Comparison of ENCODE assay signal across 1 cellular context in genomic region chr4:119300388-119301131, GRCh38.
A peak's percentile ranks its signal among the peaks of the same experiment; 100 is the strongest.
TF ChIP-seq lines count a peak whose summit lies in the region.

No MANE protein-coding gene starts in this region.

TF ChIP-seq in HEK293, 187 proteins besides CTCF, POLR2A, EP300 and RAD21 (continued from another document and continues in another):
- no peak for TF ChIP-seq ZBTB6 (tag by site-specific recombination; IDR thresholded peaks at IDR 0.05)
- TF ChIP-seq ZNF202 (tag by site-specific recombination; IDR thresholded peaks at IDR 0.05; ENCODE audit: borderline replicate concordance), result no peak
- TF ChIP-seq ZBTB48 (tag by site-specific recombination; IDR thresholded peaks at IDR 0.05), result no peak
- TF ChIP-seq ZNF544 (tag by site-specific recombination; IDR thresholded peaks at IDR 0.05), result no peak
- no peak for TF ChIP-seq ZNF112 (tag by site-specific recombination; IDR thresholded peaks at IDR 0.05)
- no peak for TF ChIP-seq ZNF548 (tag by site-specific recombination; IDR thresholded peaks at IDR 0.05)
- TF ChIP-seq ZNF24 (tag by site-specific recombination; IDR thresholded peaks at IDR 0.05), result no peak
- no peak for TF ChIP-seq ZNF26 (tag by site-specific recombination; IDR thresholded peaks at IDR 0.05)
- no peak for TF ChIP-seq ZNF416 (tag by site-specific recombination; IDR thresholded peaks at IDR 0.05)
- no peak for TF ChIP-seq ZFP41 (tag by site-specific recombination; IDR thresholded peaks at IDR 0.05; ENCODE audit: borderline replicate concordance)
- TF ChIP-seq GFI1B (tag by site-specific recombination; IDR thresholded peaks at IDR 0.05), result no peak
- no peak; the same call in 1 of the 2 replicates for TF ChIP-seq ZNF76 (tag by site-specific recombination; IDR thresholded peaks at IDR 0.05; ENCODE audit: borderline replicate concordance, low read depth)
- TF ChIP-seq ZNF302 (tag by site-specific recombination; IDR thresholded peaks at IDR 0.05; ENCODE audit: low read depth), result no peak
- no peak for TF ChIP-seq ZSCAN16 (tag by site-specific recombination; IDR thresholded peaks at IDR 0.05)
- TF ChIP-seq GLIS2 (tag by site-specific recombination; IDR thresholded peaks at IDR 0.05), result no peak
- no peak for TF ChIP-seq KLF16 (tag by site-specific recombination; IDR thresholded peaks at IDR 0.05)
- TF ChIP-seq ZFP37 (tag by site-specific recombination; IDR thresholded peaks at IDR 0.05), result 0 out of 2 replicates have a peak, but pooled peaks have one; percentile 65
- no peak for TF ChIP-seq FEZF1 (tag by site-specific recombination; IDR thresholded peaks at IDR 0.05)
- no peak for TF ChIP-seq ZNF785 (tag by site-specific recombination; IDR thresholded peaks at IDR 0.05)
- TF ChIP-seq ZNF366 (tag by site-specific recombination; conservative IDR thresholded peaks at IDR 0.05), result no peak
- no peak for TF ChIP-seq ZNF121 (tag by site-specific recombination; IDR thresholded peaks at IDR 0.05)
- 0 out of 2 replicates have a peak, but pooled peaks have one; percentile 22 for TF ChIP-seq ZNF394 (tag by site-specific recombination; IDR thresholded peaks at IDR 0.05; ENCODE audit: borderline replicate concordance)
- TF ChIP-seq ZNF239 (tag by site-specific recombination; IDR thresholded peaks at IDR 0.05), result no peak
- TF ChIP-seq ZFP3 (tag by site-specific recombination; IDR thresholded peaks at IDR 0.05; ENCODE audit: low read depth), result no peak
- TF ChIP-seq ZNF571 (tag by site-specific recombination; IDR thresholded peaks at IDR 0.05), result no peak
- no peak for TF ChIP-seq ZNF280D (tag by site-specific recombination; IDR thresholded peaks at IDR 0.05)
- TF ChIP-seq KLF7 (tag by site-specific recombination; IDR thresholded peaks at IDR 0.05; ENCODE audit: borderline replicate concordance), result no peak
- TF ChIP-seq ZNF561 (tag by site-specific recombination; IDR thresholded peaks at IDR 0.05; ENCODE audit: borderline replicate concordance), result no peak
- TF ChIP-seq ZNF398 (tag by site-specific recombination; IDR thresholded peaks at IDR 0.05), result no peak
- no peak for TF ChIP-seq ZNF621 (tag by site-specific recombination; IDR thresholded peaks at IDR 0.05)
- TF ChIP-seq REST (tag by site-specific recombination; IDR thresholded peaks at IDR 0.05), result no peak; the same call in 1 of the 2 replicates
- TF ChIP-seq ZNF610 (tag by site-specific recombination; IDR thresholded peaks at IDR 0.05; ENCODE audit: borderline replicate concordance), result no peak
- no peak for TF ChIP-seq ZNF639 (tag by site-specific recombination; IDR thresholded peaks at IDR 0.05)
- no peak for TF ChIP-seq KLF17 (tag by site-specific recombination; IDR thresholded peaks at IDR 0.05)
- TF ChIP-seq ZIC2 (tag by site-specific recombination; IDR thresholded peaks at IDR 0.05), result no peak
- no peak for TF ChIP-seq PBX3 (CRISPR knock-in tag; IDR thresholded peaks at IDR 0.05)
- TF ChIP-seq ZBTB44 (tag by site-specific recombination; IDR thresholded peaks at IDR 0.05), result no peak
- no peak for TF ChIP-seq ZFP69B (tag by site-specific recombination; IDR thresholded peaks at IDR 0.05)
- no peak for TF ChIP-seq ZNF792 (tag by site-specific recombination; IDR thresholded peaks at IDR 0.05)
- no peak for TF ChIP-seq ZNF596 (tag by site-specific recombination; IDR thresholded peaks at IDR 0.05)
- TF ChIP-seq MYNN (tag by site-specific recombination; IDR thresholded peaks at IDR 0.05; ENCODE audit: borderline replicate concordance), result no peak
- TF ChIP-seq ZNF704 (tag by site-specific recombination; IDR thresholded peaks at IDR 0.05), result no peak
- TF ChIP-seq GLIS1 (tag by site-specific recombination; IDR thresholded peaks at IDR 0.05), result peak; percentile 12; the same call in 1 of the 2 replicates
- TF ChIP-seq AEBP2 (tag by site-specific recombination; IDR thresholded peaks at IDR 0.05; ENCODE audit: borderline replicate concordance), result no peak
